ENCODE assay signal across 19 cellular contexts in genomic region chr14:94938016-94938415, GRCh38.
DNase-seq lines count a peak whose midpoint lies in the region; ATAC-seq, FAIRE-seq and TF ChIP-seq lines count a peak whose summit lies in the region.
"Had no signal": no experiment of that assay in that cellular context is flagged by ENCODE, and none has a peak within 500 bp of the region (broad histone marks: within the 10 kb centered on the region; RNA-seq: fewer than 3 reads in every experiment).

No MANE protein-coding gene starts in this region.

- H3K4me1 Mint-ChIP-seq in T-helper 2 cell treated with Interferon-gamma antibody and Interleukin-4, amounts not matched to agents 5 μg/mL and 100 μg/mL, for 36 hours (ENCODE audit: low read depth), result no peaks in the 10 kb centered on the region
- H3K4me1 Mint-ChIP-seq: B cell, CD14-positive monocyte, IgD-negative memory B cell had no signal

- H3K27ac Mint-ChIP-seq in T-helper 2 cell treated with Interferon-gamma antibody and Interleukin-4, amounts not matched to agents 5 μg/mL and 100 μg/mL, for 36 hours, result no peak overlapping the region
- H3K27ac Mint-ChIP-seq: B cell; CD14-positive monocyte; CD8-positive, alpha-beta T cell; IgD-negative memory B cell had no signal

- no peaks in the 10 kb centered on the region for H3K4me1 ChIP-seq in HepG2 (ENCODE audit: insufficient read depth, low read length)
- H3K4me1 ChIP-seq in right lobe of liver, result no peaks in the 10 kb centered on the region
- H3K4me1 ChIP-seq in IMR-90 (ENCODE audit: control insufficient read depth, insufficient read depth, low read length), result no peaks in the 10 kb centered on the region
- H3K4me1 ChIP-seq in neuronal stem cell (ENCODE audit: control insufficient read depth in 2 of 2, insufficient read depth in 1 of 2, low read depth in 1 of 2, low read length in 2 of 2), result peaks cover 0 to 4% of the 10 kb centered on the region in 2 donors

- H3K9me3 ChIP-seq in HepG2 (ENCODE audit: low read length) (no peaks in the 10 kb centered on the region), right lobe of liver (no peaks in the 10 kb centered on the region), IMR-90 (ENCODE audit: control insufficient read depth, insufficient read depth, low read length) (peaks cover 6% of the 10 kb centered on the region), neuronal stem cell (replicated peaks in 1 of 2; ENCODE audit: control insufficient read depth in 2 of 2, insufficient read depth in 1 of 2, low read depth in 1 of 2, low read length in 2 of 2) (peaks cover 0 to 5% of the 10 kb centered on the region in 2 donors)

- H3K23ac ChIP-seq in IMR-90 (ENCODE audit: low read depth, low read length) (no peak overlapping the region), neuronal stem cell (ENCODE audit: low read depth, low read length, poor library complexity) (peak overlapping the region; percentile 1)

- H3K14ac ChIP-seq in IMR-90 (replicated peaks; ENCODE audit: low read depth, low read length) (no peak overlapping the region), neuronal stem cell (ENCODE audit: low read length) (peak overlapping the region; percentile 72)

- TF ChIP-seq POLR2A in HepG2 (IDR thresholded peaks at IDR 0.05; ENCODE audit: insufficient read depth in 1 of 2, low read depth in 2 of 2, low read length in 2 of 2) (no peak), right lobe of liver (IDR thresholded peaks at IDR 0.05) (no peak), IMR-90 (IDR thresholded peaks at IDR 0.05; ENCODE audit: low read depth, low read length) (no peak)

- no peak for DNase-seq in HepG2 (ENCODE audit: low spot score)
- no peak for DNase-seq in right lobe of liver
- no peak for DNase-seq in IMR-90
- no peak for DNase-seq in neuronal stem cell (ENCODE audit: low spot score)
- no peak for DNase-seq in SW 1271 (lab: John Stamatoyannopoulos, UW)
- DNase-seq in T-helper 2 cell treated with Interferon-gamma antibody and Interleukin-4, amounts not matched to agents 5 μg/mL and 100 μg/mL, for 36 hours (ENCODE audit: low spot score), result no peak
- DNase-seq: 8988T; ACHN; CD8-positive, alpha-beta T cell; COR-L47; DMS53; GOT3; HCEC 1CT; KG1 had no signal

- in situ Hi-C loops in HepG2 (cut with HindIII; ENCODE audit: extremely low pct_ligation_motif_present, low pct_unique_long_range_greater_than_20kb) (no loop called here), IMR-90 (cut with MboI; ENCODE audit: low sequenced_read_pairs) (no loop called here)

- H2AK9ac ChIP-seq in IMR-90 (replicated peaks; ENCODE audit: low read depth, low read length, poor library complexity), result no peak overlapping the region

- no peak overlapping the region for H3K4me3 Mint-ChIP-seq in T-helper 2 cell treated with Interferon-gamma antibody and Interleukin-4, amounts not matched to agents 5 μg/mL and 100 μg/mL, for 36 hours
- H3K4me3 Mint-ChIP-seq: B cell; CD14-positive monocyte; CD8-positive, alpha-beta T cell; IgD-negative memory B cell had no signal

- peak overlapping the region; percentile 5 for H2BK12ac ChIP-seq in neuronal stem cell (ENCODE audit: low read length)

- TF ChIP-seq CTCF in HepG2 (CRISPR knock-in tag; IDR thresholded peaks at IDR 0.05) (no peak), right lobe of liver (IDR thresholded peaks at IDR 0.05) (no peak), IMR-90 (conservative IDR thresholded peaks at IDR 0.05; ENCODE audit: low read depth, low read length) (no peak)

- no peaks in the 10 kb centered on the region for H3K79me2 ChIP-seq in HepG2 (ENCODE audit: insufficient read depth, low read length)

- BruUV-seq in HepG2 (replicated peaks; lab: Mats Ljungman, UMichigan), result no TSS peak
- BruUV-seq in IMR-90 (replicated peaks; lab: Mats Ljungman, UMichigan), result no TSS peak

- no peak overlapping the region for H2AK5ac ChIP-seq in IMR-90 (ENCODE audit: low read depth, low read length)
- no peak overlapping the region for H2AK5ac ChIP-seq in neuronal stem cell (ENCODE audit: low read depth, low read length)

- no peak overlapping the region for H3K4ac ChIP-seq in IMR-90 (ENCODE audit: low read depth, low read length)
- no peak overlapping the region for H3K4ac ChIP-seq in neuronal stem cell (ENCODE audit: low read length)

- H4K91ac ChIP-seq in IMR-90 (ENCODE audit: insufficient read depth, low read depth, low read length), result no peak overlapping the region
- no peak overlapping the region for H4K91ac ChIP-seq in neuronal stem cell (ENCODE audit: low read depth, low read length, poor library complexity)

- no peaks in the 10 kb centered on the region for H3K36me3 ChIP-seq in HepG2 (replicated peaks in 1 of 2; ENCODE audit: control insufficient read depth in 1 of 2, insufficient read depth in 2 of 2, low read length in 2 of 2)
- no peaks in the 10 kb centered on the region for H3K36me3 ChIP-seq in right lobe of liver
- H3K36me3 ChIP-seq in IMR-90 (ENCODE audit: control insufficient read depth, insufficient read depth, low read length), result no peaks in the 10 kb centered on the region
- no peaks in the 10 kb centered on the region for H3K36me3 ChIP-seq in neuronal stem cell (replicated peaks in 1 of 2; ENCODE audit: control insufficient read depth in 2 of 2, insufficient read depth in 2 of 2, low read length in 2 of 2)

- H3K9me3 Mint-ChIP-seq in T-helper 2 cell treated with Interferon-gamma antibody and Interleukin-4, amounts not matched to agents 5 μg/mL and 100 μg/mL, for 36 hours, result no peaks in the 10 kb centered on the region
- H3K9me3 Mint-ChIP-seq: CD14-positive monocyte; CD8-positive, alpha-beta T cell had no signal

- no peak overlapping the region for H3K56ac ChIP-seq in IMR-90 (ENCODE audit: extremely low read depth, insufficient read depth, low read length)

- H3K9me1 ChIP-seq in IMR-90 (ENCODE audit: insufficient read depth, low read length), result no peaks in the 10 kb centered on the region

- H3K9ac ChIP-seq in HepG2 (ENCODE audit: insufficient read depth, low read depth, low read length), result no peak overlapping the region
- no peak overlapping the region for H3K9ac ChIP-seq in IMR-90 (ENCODE audit: low read depth, low read length)
- H3K9ac ChIP-seq in neuronal stem cell (ENCODE audit: low read depth, low read length, poor library complexity), result peak overlapping the region; percentile 65

- H3K36me3 Mint-ChIP-seq in T-helper 2 cell treated with Interferon-gamma antibody and Interleukin-4, amounts not matched to agents 5 μg/mL and 100 μg/mL, for 36 hours (ENCODE audit: low read depth), result no peaks in the 10 kb centered on the region
- H3K36me3 Mint-ChIP-seq: CD14-positive monocyte; CD8-positive, alpha-beta T cell; IgD-negative memory B cell had no signal

- TF ChIP-seq RAD21 in HepG2 (CRISPR knock-in tag; IDR thresholded peaks at IDR 0.05) (no peak), IMR-90 (IDR thresholded peaks at IDR 0.05; ENCODE audit: low read length) (no peak)

- ATAC-seq in HepG2 (no peak), right lobe of liver (no peak), IMR-90 (ENCODE audit: low read depth) (no peak), HG03469 (IDR thresholded peaks at IDR 0.05; ENCODE audit: unreplicated experiment) (no peak)
- ATAC-seq: CD8-positive, alpha-beta T cell; GM12878 had no signal

- no peaks in the 10 kb centered on the region for H4K20me1 ChIP-seq in HepG2 (ENCODE audit: insufficient read depth, low read length)
- H4K20me1 ChIP-seq in IMR-90 (ENCODE audit: insufficient read depth, low read length), result no peaks in the 10 kb centered on the region

- no peak overlapping the region for H2BK15ac ChIP-seq in IMR-90 (ENCODE audit: low read depth, low read length)
- no peak overlapping the region for H2BK15ac ChIP-seq in neuronal stem cell (ENCODE audit: low read length)

- H3K4me2 ChIP-seq in HepG2 (ENCODE audit: low read depth, low read length) (no peak overlapping the region), IMR-90 (ENCODE audit: low read depth, low read length) (no peak overlapping the region), neuronal stem cell (ENCODE audit: insufficient read depth, low read length, poor library complexity, severe bottlenecking) (no peak overlapping the region)

- H2BK5ac ChIP-seq in IMR-90 (ENCODE audit: low read depth, low read length, poor library complexity, severe bottlenecking) (peak overlapping the region; percentile 74), neuronal stem cell (ENCODE audit: low read length) (no peak overlapping the region)

- WGBS in HepG2 (ENCODE audit: low lambda C conversion rate), result 0% methylated on average over 2 of the region's 2 CpGs
- 83% methylated on average over 1 of the region's 2 CpGs for WGBS in right lobe of liver (ENCODE audit: insufficient coverage, low coverage, low lambda C conversion rate, missing lambda C conversion rate)
- 72% methylated on average over 2 of the region's 2 CpGs; no CpG with 5 or more reads in 1 of the 2 experiments for WGBS in IMR-90 (ENCODE audit: extremely low coverage in 2 of 2, insufficient read length in 1 of 2), 2 experiments
- no CpG with 5 or more reads among the region's 2 CpGs for WGBS in neuronal stem cell (ENCODE audit: extremely low coverage in 2 of 2, insufficient read length in 2 of 2, insufficient replicate concordance in 1 of 2), 2 donors

- no peak overlapping the region for H2BK20ac ChIP-seq in IMR-90 (ENCODE audit: low read depth, low read length)

- H4K8ac ChIP-seq in IMR-90 (ENCODE audit: low read depth in 2 of 2, low read length in 2 of 2) (no peak overlapping the region), neuronal stem cell (ENCODE audit: low read depth, low read length) (peak overlapping the region; percentile 67)

- H3K4me3 ChIP-seq in HepG2 (replicated peaks in 1 of 3; ENCODE audit: insufficient read depth in 1 of 3, low read depth in 2 of 3, low read length in 3 of 3) (no peak overlapping the region), right lobe of liver (no peak overlapping the region), IMR-90 (ENCODE audit: insufficient read depth, low read depth, low read length) (no peak overlapping the region), neuronal stem cell (ENCODE audit: low read length in 2 of 2) (peak overlapping the region in 1 of 2 donors; percentile 20)
- H3K4me3 ChIP-seq: GM12878 had no signal

- no peak for FAIRE-seq in HepG2 (lab: Jason Lieb, UNC)

- dilution Hi-C loops in IMR-90 (cut with HindIII; ENCODE audit: low sequenced_read_pairs, unreplicated experiment), result no loop called here

- H3K27ac ChIP-seq in HepG2 (ENCODE audit: extremely low read length, insufficient read depth, low read length) (no peak overlapping the region), right lobe of liver (no peak overlapping the region), IMR-90 (ENCODE audit: insufficient read depth, low read length) (no peak overlapping the region), neuronal stem cell (replicated peaks; ENCODE audit: low read length) (no peak overlapping the region)

- no peak overlapping the region for H2AFZ ChIP-seq in HepG2 (ENCODE audit: low read length)
- no peak overlapping the region for H2AFZ ChIP-seq in IMR-90 (replicated peaks; ENCODE audit: low read length, poor library complexity)
- no peak overlapping the region for H2AFZ ChIP-seq in neuronal stem cell (ENCODE audit: low read length)

- CTCF ChIA-PET in HepG2 (lab: Yijun Ruan, JAX; ENCODE audit: low intra/inter-chr PET ratio, low total read pairs) (no interaction called here), IMR-90 (lab: Yijun Ruan, JAX) (no interaction called here)

- intact Hi-C loops in HepG2 (cut with micrococcal nuclease; ENCODE audit: unreplicated experiment), result no loop called here
- intact Hi-C loops in right lobe of liver (cut with DNase I), result no loop called here
- intact Hi-C loops in IMR-90 (cut with micrococcal nuclease), result no loop called here

- H3K18ac ChIP-seq in IMR-90 (ENCODE audit: low read depth, low read length) (no peak overlapping the region), neuronal stem cell (ENCODE audit: low read length) (no peak overlapping the region)

- H4K5ac ChIP-seq in IMR-90 (ENCODE audit: low read depth, low read length), result no peak overlapping the region

- TF ChIP-seq EP300 in HepG2 (IDR thresholded peaks at IDR 0.05; ENCODE audit: low read depth in 2 of 2, low read length in 2 of 2) (no peak), HepG2 (CRISPR knock-in tag; IDR thresholded peaks at IDR 0.05; ENCODE audit: borderline replicate concordance) (no peak)

- H3K79me1 ChIP-seq in IMR-90 (ENCODE audit: low read depth in 1 of 2, low read length in 2 of 2) (no peaks in the 10 kb centered on the region), neuronal stem cell (ENCODE audit: low read depth, low read length) (peaks cover 1% of the 10 kb centered on the region)

- H3K27me3 Mint-ChIP-seq in T-helper 2 cell treated with Interferon-gamma antibody and Interleukin-4, amounts not matched to agents 5 μg/mL and 100 μg/mL, for 36 hours (ENCODE audit: low read depth), result no peaks in the 10 kb centered on the region
- H3K27me3 Mint-ChIP-seq: IgD-negative memory B cell had no signal

- H3K27me3 ChIP-seq in HepG2 (ENCODE audit: control insufficient read depth in 1 of 2, insufficient read depth in 2 of 2, low read length in 2 of 2) (peaks cover 6 to 38% of the 10 kb centered on the region in 2 experiments; a peak in 4 of 5 replicates), right lobe of liver (no peaks in the 10 kb centered on the region), IMR-90 (ENCODE audit: control insufficient read depth, insufficient read depth, low read length) (no peaks in the 10 kb centered on the region), neuronal stem cell (ENCODE audit: control insufficient read depth in 3 of 3, insufficient read depth in 3 of 3, low read depth in 1 of 3, low read length in 3 of 3) (no peaks in the 10 kb centered on the region)

- H2BK120ac ChIP-seq in IMR-90 (ENCODE audit: low read depth, low read length) (no peak overlapping the region), neuronal stem cell (ENCODE audit: low read depth, low read length) (no peak overlapping the region)

- POLR2A ChIA-PET in HepG2 (lab: Yijun Ruan, JAX) (no interaction called here), IMR-90 (lab: Charles Lee; ENCODE audit: unreplicated experiment) (no interaction called here)
